ENCODE assay signal across 1 cellular context in the genomic region with DNA sequence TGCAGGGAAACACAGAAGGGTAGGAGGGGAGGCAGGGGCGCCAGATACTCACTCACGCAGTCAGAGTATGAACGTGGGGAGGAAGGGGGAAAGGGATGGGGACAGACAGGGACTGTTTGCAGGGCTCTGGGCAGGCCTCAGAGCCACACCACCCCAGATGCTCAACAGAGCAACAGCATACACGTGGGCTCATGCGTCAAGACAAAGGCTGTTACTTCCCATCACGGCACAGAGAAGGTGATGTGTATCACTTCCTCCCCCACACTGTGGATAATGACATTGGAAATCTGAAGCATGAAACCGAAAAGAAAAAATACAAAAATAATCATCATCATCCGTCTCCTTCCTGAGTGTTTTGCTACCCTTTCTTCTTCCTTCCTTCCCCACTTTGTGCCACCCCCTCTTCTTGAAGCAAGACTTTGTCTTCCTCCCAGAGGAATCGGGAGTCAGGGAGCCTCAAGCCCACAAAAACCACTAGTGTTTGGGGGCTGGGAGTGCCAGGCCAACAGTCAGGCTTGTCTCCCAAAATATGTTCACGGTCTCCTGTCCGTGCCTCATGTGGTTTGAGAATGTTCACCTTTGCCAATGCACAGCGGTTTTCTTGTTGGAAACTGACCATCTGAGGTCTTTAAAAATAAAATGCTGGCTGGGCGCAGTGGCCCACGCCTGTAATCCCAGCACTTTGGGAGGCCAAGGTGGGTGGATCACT.
TF ChIP-seq lines count a peak whose summit lies in the region.

No MANE protein-coding gene starts in this region.

TF ChIP-seq in HepG2, 621 proteins besides CTCF, POLR2A, EP300 and RAD21 (continued from another document):
- TF ChIP-seq, protein P1, sequence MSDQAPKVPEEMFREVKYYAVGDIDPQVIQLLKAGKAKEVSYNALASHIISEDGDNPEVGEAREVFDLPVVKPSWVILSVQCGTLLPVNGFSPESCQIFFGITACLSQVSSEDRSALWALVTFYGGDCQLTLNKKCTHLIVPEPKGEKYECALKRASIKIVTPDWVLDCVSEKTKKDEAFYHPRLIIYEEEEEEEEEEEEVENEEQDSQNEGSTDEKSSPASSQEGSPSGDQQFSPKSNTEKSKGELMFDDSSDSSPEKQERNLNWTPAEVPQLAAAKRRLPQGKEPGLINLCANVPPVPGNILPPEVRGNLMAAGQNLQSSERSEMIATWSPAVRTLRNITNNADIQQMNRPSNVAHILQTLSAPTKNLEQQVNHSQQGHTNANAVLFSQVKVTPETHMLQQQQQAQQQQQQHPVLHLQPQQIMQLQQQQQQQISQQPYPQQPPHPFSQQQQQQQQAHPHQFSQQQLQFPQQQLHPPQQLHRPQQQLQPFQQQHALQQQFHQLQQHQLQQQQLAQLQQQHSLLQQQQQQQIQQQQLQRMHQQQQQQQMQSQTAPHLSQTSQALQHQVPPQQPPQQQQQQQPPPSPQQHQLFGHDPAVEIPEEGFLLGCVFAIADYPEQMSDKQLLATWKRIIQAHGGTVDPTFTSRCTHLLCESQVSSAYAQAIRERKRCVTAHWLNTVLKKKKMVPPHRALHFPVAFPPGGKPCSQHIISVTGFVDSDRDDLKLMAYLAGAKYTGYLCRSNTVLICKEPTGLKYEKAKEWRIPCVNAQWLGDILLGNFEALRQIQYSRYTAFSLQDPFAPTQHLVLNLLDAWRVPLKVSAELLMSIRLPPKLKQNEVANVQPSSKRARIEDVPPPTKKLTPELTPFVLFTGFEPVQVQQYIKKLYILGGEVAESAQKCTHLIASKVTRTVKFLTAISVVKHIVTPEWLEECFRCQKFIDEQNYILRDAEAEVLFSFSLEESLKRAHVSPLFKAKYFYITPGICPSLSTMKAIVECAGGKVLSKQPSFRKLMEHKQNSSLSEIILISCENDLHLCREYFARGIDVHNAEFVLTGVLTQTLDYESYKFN (CRISPR knock-in tag; conservative IDR thresholded peaks at IDR 0.05), result no peak
- TF ChIP-seq POLR2AphosphoS2 (IDR thresholded peaks at IDR 0.05; ENCODE audit: low read depth, low read length) (no peak), DPF2 (CRISPR knock-in tag; IDR thresholded peaks at IDR 0.05; ENCODE audit: borderline replicate concordance, low read depth) (no peak), EHMT2 (IDR thresholded peaks at IDR 0.05; ENCODE audit: borderline replicate concordance, low read depth, low read length) (no peak), ZNF274 (CRISPR knock-in tag; IDR thresholded peaks at IDR 0.05) (0 out of 2 replicates have a peak, but pooled peaks have one; percentile 15), KDM1A (CRISPR knock-in tag; IDR thresholded peaks at IDR 0.05) (no peak)
